In the genomic region with DNA sequence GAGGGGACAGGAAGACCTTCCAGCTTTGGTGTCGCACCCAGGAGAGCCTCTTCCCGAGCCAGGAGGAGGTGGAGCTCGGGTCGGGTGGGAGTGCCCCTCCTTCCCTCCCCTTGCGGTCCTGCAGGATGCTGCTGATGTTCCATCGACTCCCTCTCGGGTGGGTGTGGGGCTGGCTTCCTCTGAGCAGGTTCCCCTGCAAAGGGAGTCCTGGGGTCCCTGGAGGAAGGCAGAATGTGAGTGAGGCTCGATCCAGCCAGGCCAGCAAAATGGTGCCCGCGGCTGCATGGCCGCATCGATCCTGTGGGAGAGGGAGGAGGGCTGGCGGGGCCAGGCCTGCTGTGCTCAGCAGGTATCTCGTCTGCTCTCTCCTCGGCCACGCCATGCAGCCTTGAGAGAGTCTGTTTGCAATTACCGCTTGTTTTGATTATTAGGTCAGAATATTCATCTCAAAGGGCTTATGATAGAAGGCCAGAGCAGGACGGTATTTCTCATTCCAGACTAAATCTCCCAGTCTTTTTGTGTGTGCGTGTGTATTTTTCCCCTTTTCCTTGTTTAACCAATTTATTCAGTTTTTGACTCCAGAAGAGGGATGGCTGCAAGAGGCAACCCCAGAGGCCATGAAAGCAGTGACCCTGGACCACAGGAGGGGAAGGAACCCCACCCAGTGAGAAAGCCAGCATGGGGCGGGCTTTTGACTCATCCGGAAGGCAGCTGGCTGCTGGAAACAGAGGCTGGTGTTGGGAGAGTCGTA, we compare ENCODE assay signal across 10 cellular contexts.
DNase-seq lines count a peak whose midpoint lies in the region; TF ChIP-seq lines count a peak whose summit lies in the region.
"Had no signal": no experiment of that assay in that cellular context is flagged by ENCODE, and none has a peak within 500 bp of the region (broad histone marks: within the 10 kb centered on the region; RNA-seq: fewer than 3 reads in every experiment).

No MANE protein-coding gene starts in this region.

- H3K4me3 ChIP-seq in esophagus muscularis mucosa: no peak overlapping the region

- no peaks in the 10 kb centered on the region for H3K36me3 Mint-ChIP-seq in osteocyte (ENCODE audit: unreplicated experiment)

- intact Hi-C loops in esophagus muscularis mucosa (cut with DNase I): no loop called here

- peaks cover 74% of the 10 kb centered on the region for H3K4me1 Mint-ChIP-seq in osteocyte (ENCODE audit: unreplicated experiment)

- H3K36me3 ChIP-seq in esophagus muscularis mucosa: no peaks in the 10 kb centered on the region

- H3K4me3 Mint-ChIP-seq in osteocyte (ENCODE audit: unreplicated experiment): no peak overlapping the region
- H3K4me3 Mint-ChIP-seq: activated naive CD4-positive, alpha-beta T cell treated with anti-CD3 and anti-CD28 coated beads for 36 hours had no signal

- WGBS in esophagus muscularis mucosa: 75% methylated on average over 20 of the region's 22 CpGs

- H3K27ac ChIP-seq in esophagus muscularis mucosa (replicated peaks in 1 of 4): peak overlapping the region; percentile 1 to 43 (median 30)

- no peaks in the 10 kb centered on the region for H3K27me3 ChIP-seq in esophagus muscularis mucosa

- H3K9me3 ChIP-seq in esophagus muscularis mucosa: no peaks in the 10 kb centered on the region

- no peak for TF ChIP-seq POLR2A in esophagus muscularis mucosa (IDR thresholded peaks at IDR 0.05; ENCODE audit: low read depth)

- TF ChIP-seq EP300 in esophagus muscularis mucosa (IDR thresholded peaks at IDR 0.05): no peak

- H3K4me1 ChIP-seq in esophagus muscularis mucosa: peaks cover 13 to 43% (median 40%) of the 10 kb centered on the region in 4 donors

- no peak for TF ChIP-seq CTCF in esophagus muscularis mucosa (IDR thresholded peaks at IDR 0.05)
- no peak for TF ChIP-seq CTCF in osteocyte (IDR thresholded peaks at IDR 0.05)

- DNase-seq in COR-L47 (lab: John Stamatoyannopoulos, UW) (peak; percentile 25), NCI-H226 (peak; percentile 65), esophagus muscularis mucosa (ENCODE audit: extremely low spot score) (peak; percentile 93), osteocyte (ENCODE audit: extremely low spot score, unreplicated experiment) (peak; percentile 95), AML-193 (lab: John Stamatoyannopoulos, UW) (no peak), amygdala (lab: John Stamatoyannopoulos, UW) (no peak), DMS153 (lab: John Stamatoyannopoulos, UW) (no peak)
- no peak for DNase-seq in activated CD4-positive, alpha-beta T cell treated with anti-CD3 and anti-CD28 coated beads for 4 hours
- DNase-seq: activated naive CD4-positive, alpha-beta T cell treated with anti-CD3 and anti-CD28 coated beads for 36 hours; Karpas-422 had no signal

- H3K9me3 Mint-ChIP-seq in osteocyte (ENCODE audit: unreplicated experiment): no peaks in the 10 kb centered on the region
- H3K9me3 Mint-ChIP-seq: activated naive CD4-positive, alpha-beta T cell treated with anti-CD3 and anti-CD28 coated beads for 36 hours had no signal

- peak overlapping the region; percentile 90 for H3K27ac Mint-ChIP-seq in osteocyte (ENCODE audit: unreplicated experiment)
- H3K27ac Mint-ChIP-seq: activated naive CD4-positive, alpha-beta T cell treated with anti-CD3 and anti-CD28 coated beads for 36 hours had no signal

- no peaks in the 10 kb centered on the region for H3K27me3 Mint-ChIP-seq in osteocyte (ENCODE audit: unreplicated experiment)

Comparison
In these comparisons a context has a peak if more than half of its experiments do, and no peak if none do; other contexts are left out.
1. DNase-seq: peak in COR-L47 (single experiment), NCI-H226 (single experiment), esophagus muscularis mucosa (single experiment) and osteocyte (single experiment); none in AML-193 (0 of 2), activated CD4-positive, alpha-beta T cell treated with anti-CD3 and anti-CD28 coated beads for 4 hours (0 of 2), amygdala (0 of 56) and DMS153 (single experiment).